In the genomic region with DNA sequence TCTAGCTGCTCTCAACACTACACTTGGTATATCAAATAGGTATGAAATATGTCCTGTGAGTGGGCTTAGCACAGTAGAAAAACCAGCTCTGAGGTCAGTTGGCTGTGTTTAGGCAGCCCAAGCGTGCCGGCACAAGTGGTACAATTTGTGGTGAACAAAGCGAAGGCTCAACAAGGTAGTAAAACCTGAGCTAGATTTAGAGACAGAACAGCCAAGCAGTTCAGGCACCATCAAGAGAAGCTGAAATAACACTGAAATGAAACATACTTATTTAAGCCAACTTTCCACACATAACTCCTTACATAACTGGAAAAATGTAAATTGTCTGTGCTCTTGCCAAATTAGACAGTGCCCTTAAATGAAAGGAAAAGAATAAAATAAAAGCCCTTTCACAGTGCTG, we compare ENCODE assay signal across 18 cellular contexts.
DNase-seq lines count a peak whose midpoint lies in the region; ATAC-seq, FAIRE-seq and TF ChIP-seq lines count a peak whose summit lies in the region.
"Had no signal": no experiment of that assay in that cellular context is flagged by ENCODE, and none has a peak within 500 bp of the region (broad histone marks: within the 10 kb centered on the region; RNA-seq: fewer than 3 reads in every experiment).

No MANE protein-coding gene starts in this region.

- no peak for FAIRE-seq in urothelium cell line (lab: Jason Lieb, UNC)
- FAIRE-seq: D721Med, GM12878, HepG2 had no signal

- H4K5ac ChIP-seq in mesendoderm (ENCODE audit: low read length): no peak overlapping the region

- H3K79me2 ChIP-seq in GM23338 (replicated peaks; ENCODE audit: insufficient read depth) (no peaks in the 10 kb centered on the region), mesendoderm (ENCODE audit: control insufficient read depth, insufficient read depth, low read length) (no peaks in the 10 kb centered on the region), smooth muscle cell (ENCODE audit: low read depth) (no peaks in the 10 kb centered on the region)

- H3K9ac ChIP-seq in mesendoderm (ENCODE audit: low read length) (no peak overlapping the region), smooth muscle cell (ENCODE audit: low read depth) (no peak overlapping the region)

- H3K36me3 Mint-ChIP-seq in GM23338 (ENCODE audit: low read depth): no peaks in the 10 kb centered on the region
- H3K36me3 Mint-ChIP-seq: CD4-positive, CD25-positive, alpha-beta regulatory T cell; IgD-negative memory B cell had no signal

- H3K4me1 Mint-ChIP-seq in GM23338: no peaks in the 10 kb centered on the region
- H3K4me1 Mint-ChIP-seq: CD4-positive, CD25-positive, alpha-beta regulatory T cell; IgD-negative memory B cell had no signal

- H3K4me1 ChIP-seq in GM23338 (ENCODE audit: insufficient read depth) (no peaks in the 10 kb centered on the region), mesendoderm (ENCODE audit: control insufficient read depth, low read depth, low read length) (no peaks in the 10 kb centered on the region), smooth muscle cell (ENCODE audit: low read depth) (no peaks in the 10 kb centered on the region)
- H3K4me1 ChIP-seq: BE2C had no signal

- ATAC-seq in GM23338: no peak
- no peak for ATAC-seq in HG02588 (IDR thresholded peaks at IDR 0.05; ENCODE audit: unreplicated experiment)
- ATAC-seq: GM12878, HepG2 had no signal

- peak overlapping the region; percentile 33 for H3K23ac ChIP-seq in mesendoderm (ENCODE audit: low read length)

- DNase-seq in DMS79 (lab: John Stamatoyannopoulos, UW) (peak; percentile 99), GM23338 (ENCODE audit: low spot score) (no peak), mesendoderm (no peak), smooth muscle cell (lab: John Stamatoyannopoulos, UW; ENCODE audit: unreplicated experiment) (no peak), urothelium cell line (ENCODE audit: low spot score) (no peak), ACHN (no peak)
- DNase-seq: BE2C; C1 segment of cervical spinal cord; Caco-2; CD4-positive, CD25-positive, alpha-beta regulatory T cell; HCEC 1CT; KBM-7 had no signal

- no peaks in the 10 kb centered on the region for H3K9me3 ChIP-seq in smooth muscle cell (replicated peaks; ENCODE audit: low read depth)
- H3K9me3 ChIP-seq: BE2C, Caco-2 had no signal

- H2AFZ ChIP-seq in GM23338 (0 out of 2 replicates have a peak overlapping the region, but pooled peaks have one; percentile 9), smooth muscle cell (ENCODE audit: low read depth) (no peak overlapping the region)

- no peaks in the 10 kb centered on the region for H3K27me3 ChIP-seq in GM23338 (ENCODE audit: insufficient read depth)
- no peaks in the 10 kb centered on the region for H3K27me3 ChIP-seq in mesendoderm (ENCODE audit: insufficient read depth, low read length, poor library complexity)
- H3K27me3 ChIP-seq in smooth muscle cell (ENCODE audit: low read depth): no peaks in the 10 kb centered on the region
- H3K27me3 ChIP-seq: BE2C had no signal

- H3K4ac ChIP-seq in mesendoderm (ENCODE audit: low read depth, low read length): no peak overlapping the region

- no peak overlapping the region for H3K4me2 ChIP-seq in GM23338
- H3K4me2 ChIP-seq in mesendoderm (ENCODE audit: low read length): no peak overlapping the region
- H3K4me2 ChIP-seq in smooth muscle cell: no peak overlapping the region

- no peak overlapping the region for H3K56ac ChIP-seq in mesendoderm (ENCODE audit: low read length)

- TF ChIP-seq CTCF in GM23338 (conservative IDR thresholded peaks at IDR 0.05; ENCODE audit: low read depth in 2 of 2) (no peak), smooth muscle cell (IDR thresholded peaks at IDR 0.05; ENCODE audit: borderline replicate concordance, insufficient read depth, poor library complexity, severe bottlenecking) (no peak)

- H3F3A ChIP-seq in GM23338 (replicated peaks; ENCODE audit: low read depth): no peaks in the 10 kb centered on the region
- no peaks in the 10 kb centered on the region for H3F3A ChIP-seq in smooth muscle cell (ENCODE audit: low read depth)

- H4K20me1 ChIP-seq in GM23338 (replicated peaks; ENCODE audit: insufficient read depth) (no peaks in the 10 kb centered on the region), smooth muscle cell (ENCODE audit: low read depth) (no peaks in the 10 kb centered on the region)

- H3K36me3 ChIP-seq in GM23338 (ENCODE audit: insufficient read depth): no peaks in the 10 kb centered on the region
- H3K36me3 ChIP-seq in mesendoderm (ENCODE audit: control insufficient read depth, insufficient read depth, low read length): no peaks in the 10 kb centered on the region
- H3K36me3 ChIP-seq in smooth muscle cell (ENCODE audit: low read depth): no peaks in the 10 kb centered on the region
- H3K36me3 ChIP-seq: BE2C had no signal

- no peak overlapping the region for H4K8ac ChIP-seq in mesendoderm (ENCODE audit: low read depth, low read length)

- no peaks in the 10 kb centered on the region for H3K9me2 ChIP-seq in GM23338 (ENCODE audit: insufficient read depth)

- no peak overlapping the region for H3K18ac ChIP-seq in mesendoderm (ENCODE audit: low read length)

- H3K27ac ChIP-seq in GM23338 (ENCODE audit: low read depth) (no peak overlapping the region), angular gyrus (ENCODE audit: low read depth, low read length) (peak overlapping the region; percentile 46), mesendoderm (ENCODE audit: low read depth, low read length) (no peak overlapping the region), smooth muscle cell (ENCODE audit: low read depth) (no peak overlapping the region)

- H2BK5ac ChIP-seq in mesendoderm (ENCODE audit: low read length): no peak overlapping the region

- H3K4me3 ChIP-seq in GM23338 (no peak overlapping the region), mesendoderm (ENCODE audit: low read length) (no peak overlapping the region), smooth muscle cell (no peak overlapping the region)
- H3K4me3 ChIP-seq: GM12878 had no signal

- no peaks in the 10 kb centered on the region for H3K79me1 ChIP-seq in mesendoderm (ENCODE audit: low read length)

- no peak overlapping the region for H2BK120ac ChIP-seq in mesendoderm (ENCODE audit: low read depth, low read length)

- no peak overlapping the region for H3K4me3 Mint-ChIP-seq in GM23338
- H3K4me3 Mint-ChIP-seq: IgD-negative memory B cell had no signal

- H2BK15ac ChIP-seq in mesendoderm (replicated peaks; ENCODE audit: low read depth): no peak overlapping the region

- H3K27ac Mint-ChIP-seq in GM23338: no peak overlapping the region
- H3K27ac Mint-ChIP-seq: CD4-positive, CD25-positive, alpha-beta regulatory T cell; IgD-negative memory B cell had no signal

- H3K27me3 Mint-ChIP-seq in GM23338 (ENCODE audit: insufficient read depth, low read depth, poor library complexity): no peaks in the 10 kb centered on the region
- H3K27me3 Mint-ChIP-seq: CD4-positive, CD25-positive, alpha-beta regulatory T cell; IgD-negative memory B cell had no signal

- no peak overlapping the region for H2AK5ac ChIP-seq in mesendoderm (ENCODE audit: low read length)

- WGBS in mesendoderm (ENCODE audit: extremely low coverage, insufficient coverage, low lambda C conversion rate): no CpG with 5 or more reads among the region's 3 CpGs
- WGBS in smooth muscle cell (ENCODE audit: low lambda C conversion rate): 86% methylated on average over 3 of the region's 3 CpGs

- H3K9me3 Mint-ChIP-seq in GM23338: no peaks in the 10 kb centered on the region

- in situ Hi-C loops in ACHN (cut with HindIII; ENCODE audit: low pct_ligation_motif_present, low pct_unique_long_range_greater_than_20kb, low sequenced_read_pairs): no loop called here

TF ChIP-seq in GM23338, 12 proteins besides CTCF, POLR2A, EP300 and RAD21 (continues in another document):
- no peak for TF ChIP-seq POLR2AphosphoS5 (IDR thresholded peaks at IDR 0.05; ENCODE audit: low read depth)
- no peak for TF ChIP-seq NANOG (IDR thresholded peaks at IDR 0.05; ENCODE audit: borderline replicate concordance)
- no peak for TF ChIP-seq ZNF331 (CRISPR knock-in tag; IDR thresholded peaks at IDR 0.05; ENCODE audit: low read depth)
- no peak for TF ChIP-seq ZNF114 (CRISPR knock-in tag; IDR thresholded peaks at IDR 0.05)
